ENCODE assay signal across 8 cellular contexts in the genomic region with DNA sequence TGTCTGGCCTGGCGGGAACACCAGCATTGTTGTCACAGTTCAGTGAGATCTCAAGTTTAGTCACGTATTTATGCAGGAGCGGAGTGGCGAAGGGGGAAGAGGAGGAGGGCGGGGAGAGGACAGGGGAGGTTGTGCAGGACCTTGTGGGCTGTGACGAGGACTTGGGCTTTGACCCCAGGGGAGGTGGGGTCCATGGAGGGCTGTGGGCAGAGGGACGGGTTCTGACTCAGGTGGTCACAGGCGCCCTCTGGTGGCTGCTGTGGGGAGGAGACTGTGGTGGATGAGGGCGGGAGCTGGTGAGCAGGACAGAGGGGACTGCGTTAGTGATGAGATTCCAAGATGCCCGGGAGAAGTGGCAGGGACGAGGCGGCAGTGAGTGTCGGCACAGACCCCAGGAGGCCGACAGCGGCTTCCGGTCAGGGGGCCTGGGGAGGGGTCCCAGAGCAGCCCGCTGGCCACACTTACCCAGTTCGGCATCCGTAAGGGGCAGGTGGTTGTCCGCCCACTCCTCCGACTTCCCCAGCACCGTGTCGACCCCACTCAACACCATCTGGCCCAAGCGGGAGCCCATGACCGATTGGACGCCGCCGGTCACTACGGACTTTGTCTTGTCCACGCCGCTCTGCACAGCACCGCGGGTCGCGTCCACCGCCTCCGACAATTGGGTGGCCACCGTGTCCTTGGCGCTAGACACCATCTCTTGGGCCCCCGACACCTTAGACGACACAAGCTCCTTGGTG. TPM values are rescaled to one million over a fixed set of nuclear protein-coding genes. Genes with fewer than 3 reads are reported as not detected.
DNase-seq lines count a peak whose midpoint lies in the region; ATAC-seq and TF ChIP-seq lines count a peak whose summit lies in the region.

No MANE protein-coding gene starts in this region.

- peak overlapping the region; percentile 42 for H3K4me2 ChIP-seq in BLaER1

- no peak overlapping the region for H3K9ac ChIP-seq in BLaER1

- H3K4me1 ChIP-seq in BLaER1 (peaks cover 31% of the 10 kb centered on the region), HEK293 (ENCODE audit: control insufficient read depth, insufficient read depth, low read length) (no peaks in the 10 kb centered on the region), gastroesophageal sphincter (no peaks in the 10 kb centered on the region)

- no peaks in the 10 kb centered on the region for H3K4me1 Mint-ChIP-seq in activated T-helper 17 cell treated with anti-CD3 and anti-CD28 coated beads, Interleukin-2, amount 50 U/mL, for 72 hours
- H3K4me1 Mint-ChIP-seq in osteocyte (ENCODE audit: unreplicated experiment) (no peaks in the 10 kb centered on the region), type B pancreatic cell (ENCODE audit: unreplicated experiment) (no peaks in the 10 kb centered on the region)

- H3K4me3 ChIP-seq in BLaER1 (no peak overlapping the region), HEK293 (ENCODE audit: low read depth, low read length) (no peak overlapping the region), gastroesophageal sphincter (no peak overlapping the region)

- H3K36me3 ChIP-seq in BLaER1 (peaks cover 100% of the 10 kb centered on the region), HEK293 (ENCODE audit: control insufficient read depth in 2 of 2, insufficient read depth in 1 of 2, low read length in 2 of 2) (peaks cover 3 to 23% of the 10 kb centered on the region in 2 experiments; a peak in 2 of 3 replicates), gastroesophageal sphincter (peaks cover 0 to 97% of the 10 kb centered on the region in 2 donors)

- no peak overlapping the region for H3K27ac Mint-ChIP-seq in activated T-helper 17 cell treated with anti-CD3 and anti-CD28 coated beads, Interleukin-2, amount 50 U/mL, for 72 hours
- H3K27ac Mint-ChIP-seq in osteocyte (ENCODE audit: unreplicated experiment) (peak overlapping the region; percentile 60), type B pancreatic cell (no peak overlapping the region)

- H3K27me3 Mint-ChIP-seq in activated T-helper 17 cell treated with anti-CD3 and anti-CD28 coated beads, Interleukin-2, amount 50 U/mL, for 72 hours, result no peaks in the 10 kb centered on the region
- H3K27me3 Mint-ChIP-seq in osteocyte (ENCODE audit: unreplicated experiment) (no peaks in the 10 kb centered on the region), type B pancreatic cell (no peaks in the 10 kb centered on the region)

- no peak overlapping the region for H3K27ac ChIP-seq in BLaER1
- H3K27ac ChIP-seq in HEK293 (ENCODE audit: extremely low read depth, low read depth, low read length), result no peak overlapping the region
- H3K27ac ChIP-seq in gastroesophageal sphincter, result no peak overlapping the region

- no peak for TF ChIP-seq EP300 in gastroesophageal sphincter (IDR thresholded peaks at IDR 0.05)

- peaks cover 36% of the 10 kb centered on the region for H4K20me1 ChIP-seq in BLaER1

- CTCF ChIA-PET in HEK293 (lab: Yijun Ruan, JAX), result interaction anchor here (0.5 to 12.7 kb wide), 35 partner anchors 8 to 429 kb away, joined by 3 to 171 read pairs (median 4); a partner anchor contains a TSS

- no peaks in the 10 kb centered on the region for H3K9me3 Mint-ChIP-seq in activated T-helper 17 cell treated with anti-CD3 and anti-CD28 coated beads, Interleukin-2, amount 50 U/mL, for 72 hours
- H3K9me3 Mint-ChIP-seq in osteocyte (ENCODE audit: unreplicated experiment), result no peaks in the 10 kb centered on the region
- H3K9me3 Mint-ChIP-seq in type B pancreatic cell, result no peaks in the 10 kb centered on the region

- peak; percentile 92 for TF ChIP-seq CTCF in HEK293 (tag by site-specific recombination; IDR thresholded peaks at IDR 0.05)
- TF ChIP-seq CTCF in gastroesophageal sphincter (IDR thresholded peaks at IDR 0.05), result peak in 3 of 4 experiments; percentile 85 to 92 (median 88)
- peak; percentile 85 for TF ChIP-seq CTCF in osteocyte (IDR thresholded peaks at IDR 0.05)
- TF ChIP-seq CTCF in type B pancreatic cell (conservative IDR thresholded peaks at IDR 0.05), result peak; percentile 86

- ATAC-seq in activated T-helper 17 cell treated with anti-CD3 and anti-CD28 coated beads, Interleukin-2, amount 50 U/mL, for 72 hours (replicated peaks), result peak; percentile 81
- peak; percentile 78 for ATAC-seq in gastroesophageal sphincter
- ATAC-seq in HG02642 (IDR thresholded peaks at IDR 0.05; ENCODE audit: poor library complexity, unreplicated experiment), result no peak

- H3K27me3 ChIP-seq in BLaER1 (no peaks in the 10 kb centered on the region), gastroesophageal sphincter (no peaks in the 10 kb centered on the region)

- TF ChIP-seq POLR2A in gastroesophageal sphincter (IDR thresholded peaks at IDR 0.05), result no peak

- peak; percentile 49 for DNase-seq in RKO (ENCODE audit: low spot score)
- DNase-seq in osteocyte (ENCODE audit: extremely low spot score, unreplicated experiment), result peak; percentile 90
- peak; percentile 80 for DNase-seq in type B pancreatic cell (ENCODE audit: extremely low spot score, unreplicated experiment)

- H3K4me3 Mint-ChIP-seq in activated T-helper 17 cell treated with anti-CD3 and anti-CD28 coated beads, Interleukin-2, amount 50 U/mL, for 72 hours, result no peak overlapping the region
- H3K4me3 Mint-ChIP-seq in osteocyte (ENCODE audit: unreplicated experiment) (no peak overlapping the region), type B pancreatic cell (no peak overlapping the region)

- H3K9me3 ChIP-seq in BLaER1 (no peaks in the 10 kb centered on the region), HEK293 (ENCODE audit: control insufficient read depth, insufficient read depth, low read depth, low read length) (no peaks in the 10 kb centered on the region), gastroesophageal sphincter (no peaks in the 10 kb centered on the region)

- POLR2A ChIA-PET in HEK293 (lab: Yijun Ruan, JAX), result interaction anchor here (0.5 to 1.7 kb wide), 5 partner anchors 15 to 42 kb away, joined by 3 to 6 read pairs (median 4); no protein-coding TSS in a partner anchor

- peaks cover 35% of the 10 kb centered on the region for H3K36me3 Mint-ChIP-seq in activated T-helper 17 cell treated with anti-CD3 and anti-CD28 coated beads, Interleukin-2, amount 50 U/mL, for 72 hours (ENCODE audit: low read depth)
- H3K36me3 Mint-ChIP-seq in osteocyte (ENCODE audit: unreplicated experiment), result peaks cover 12% of the 10 kb centered on the region
- peaks cover 4% of the 10 kb centered on the region for H3K36me3 Mint-ChIP-seq in type B pancreatic cell

- 54 to 60% methylated on average over 6 to 18 of the region's 42 CpGs for WGBS in gastroesophageal sphincter (ENCODE audit: low coverage in 1 of 2), 2 donors

TF ChIP-seq in HEK293, 187 proteins besides CTCF, POLR2A, EP300 and RAD21 (continues in another document):
- peak; percentile 43 for TF ChIP-seq ZFHX2 (tag by site-specific recombination; conservative IDR thresholded peaks at IDR 0.05)
- TF ChIP-seq MYNN (tag by site-specific recombination; IDR thresholded peaks at IDR 0.05; ENCODE audit: borderline replicate concordance), result no peak
- peak; percentile 85 for TF ChIP-seq ZNF2 (tag by site-specific recombination; IDR thresholded peaks at IDR 0.05)
- TF ChIP-seq ZNF391 (tag by site-specific recombination; IDR thresholded peaks at IDR 0.05; ENCODE audit: borderline replicate concordance, low read depth), result 0 out of 2 replicates have a peak, but pooled peaks have one; percentile 39
- TF ChIP-seq, protein P1, sequence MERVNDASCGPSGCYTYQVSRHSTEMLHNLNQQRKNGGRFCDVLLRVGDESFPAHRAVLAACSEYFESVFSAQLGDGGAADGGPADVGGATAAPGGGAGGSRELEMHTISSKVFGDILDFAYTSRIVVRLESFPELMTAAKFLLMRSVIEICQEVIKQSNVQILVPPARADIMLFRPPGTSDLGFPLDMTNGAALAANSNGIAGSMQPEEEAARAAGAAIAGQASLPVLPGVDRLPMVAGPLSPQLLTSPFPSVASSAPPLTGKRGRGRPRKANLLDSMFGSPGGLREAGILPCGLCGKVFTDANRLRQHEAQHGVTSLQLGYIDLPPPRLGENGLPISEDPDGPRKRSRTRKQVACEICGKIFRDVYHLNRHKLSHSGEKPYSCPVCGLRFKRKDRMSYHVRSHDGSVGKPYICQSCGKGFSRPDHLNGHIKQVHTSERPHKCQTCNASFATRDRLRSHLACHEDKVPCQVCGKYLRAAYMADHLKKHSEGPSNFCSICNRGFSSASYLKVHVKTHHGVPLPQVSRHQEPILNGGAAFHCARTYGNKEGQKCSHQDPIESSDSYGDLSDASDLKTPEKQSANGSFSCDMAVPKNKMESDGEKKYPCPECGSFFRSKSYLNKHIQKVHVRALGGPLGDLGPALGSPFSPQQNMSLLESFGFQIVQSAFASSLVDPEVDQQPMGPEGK (tag by site-specific recombination; IDR thresholded peaks at IDR 0.05), result peak; percentile 56; the same call in 1 of the 2 replicates

RNA-seq across cellular contexts. Expression of a gene that starts 15.7 kb away (rescaled TPM):
- total RNA-seq in activated T-helper 17 cell treated with anti-CD3 and anti-CD28 coated beads, Interleukin-2, amount 50 U/mL, for 72 hours, result 10 to 100 TPM; 46.4 to 56.7 TPM
- total RNA-seq in gastroesophageal sphincter (10 to 100 TPM; 18.5 to 66.3 (median 34.7) TPM), osteocyte (77.8 and 77.9 TPM in 2 replicates), type B pancreatic cell (ENCODE audit: low replicate concordance) (53.9 and 77.4 TPM in 2 replicates)

RNA-seq across cellular contexts. Expression of a gene that starts 20.2 kb away (rescaled TPM):
- total RNA-seq in activated T-helper 17 cell treated with anti-CD3 and anti-CD28 coated beads, Interleukin-2, amount 50 U/mL, for 72 hours, result 10 to 100 TPM; 27.6 to 36.1 TPM
- 1 to 10 TPM; 3.6 to 7.9 (median 5.1) TPM for total RNA-seq in gastroesophageal sphincter
- 6.2 and 6.6 TPM in 2 replicates for total RNA-seq in osteocyte
- total RNA-seq in type B pancreatic cell (ENCODE audit: low replicate concordance), result 8.3 and 20.5 TPM in 2 replicates

RNA-seq across cellular contexts. Expression of a gene that starts 51.0 kb away (rescaled TPM):
- total RNA-seq in activated T-helper 17 cell treated with anti-CD3 and anti-CD28 coated beads, Interleukin-2, amount 50 U/mL, for 72 hours, result under 1 TPM; 0.16 to 0.19 TPM
- total RNA-seq in gastroesophageal sphincter (1 to 10 TPM in 1 of 4 donors, not detected in 3; 1.1 TPM), osteocyte (not detected in 2 replicates), type B pancreatic cell (ENCODE audit: low replicate concordance) (not detected in 2 replicates)

RNA-seq across cellular contexts. Expression of a gene that starts 57.6 kb away (rescaled TPM):
- 100 to 1,000 TPM in 1 of 2 donors, 10 to 100 TPM in 1; 52.1 to 129 TPM for total RNA-seq in activated T-helper 17 cell treated with anti-CD3 and anti-CD28 coated beads, Interleukin-2, amount 50 U/mL, for 72 hours
- 1 to 10 TPM in 1 of 4 donors, under 1 TPM in 3; 0.58 to 1.4 (median 0.73) TPM for total RNA-seq in gastroesophageal sphincter
- 20.2 and 20.7 TPM in 2 replicates for total RNA-seq in osteocyte
- 29.2 and 79.1 TPM in 2 replicates for total RNA-seq in type B pancreatic cell (ENCODE audit: low replicate concordance)
